Comparison of ENCODE assay signal across 34 cellular contexts in the genomic region with DNA sequence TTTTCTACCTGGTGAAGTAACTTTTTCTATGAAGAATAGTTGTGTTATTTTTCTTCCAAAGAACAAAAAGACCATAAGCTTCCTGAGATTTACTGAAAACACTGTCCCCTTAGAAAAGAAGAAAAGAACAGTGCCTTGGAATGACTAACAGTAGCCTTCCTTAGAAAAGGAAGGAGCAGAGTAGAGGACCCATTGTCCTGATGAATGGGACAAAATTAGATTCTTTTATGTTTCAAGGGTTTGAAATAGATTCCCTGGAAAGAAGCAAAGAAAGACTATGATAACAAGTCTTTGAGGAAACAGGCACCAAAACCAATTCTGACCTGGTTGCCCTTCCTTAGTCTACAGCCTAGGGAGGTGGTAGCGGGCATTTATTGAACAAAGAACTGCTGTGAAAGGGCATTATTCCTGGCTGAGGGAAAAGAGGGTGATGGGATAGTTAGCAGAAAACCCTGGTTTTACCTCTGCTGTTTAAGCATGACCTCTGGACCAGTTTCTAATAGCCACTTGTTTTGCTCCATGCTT.
"Had no signal": no experiment of that assay in that cellular context is flagged by ENCODE, and none has a peak within 500 bp of the region (broad histone marks: within the 10 kb centered on the region; RNA-seq: fewer than 3 reads in every experiment).

No MANE protein-coding gene starts in this region.

- H3K36me3 Mint-ChIP-seq: activated naive CD4-positive, alpha-beta T cell treated with anti-CD3 and anti-CD28 coated beads, Interleukin-2, amount 50 U/mL, for 72 hours; brain had no signal

- ATAC-seq: activated CD4-positive, alpha-beta T cell treated with anti-CD3 and anti-CD28 coated beads for 36 hours; activated CD4-positive, CD25-positive, alpha-beta regulatory T cell treated with anti-CD3 and anti-CD28 coated beads, Interleukin-2, amount 50 U/mL, for 24 hours; activated naive CD4-positive, alpha-beta T cell treated with anti-CD3 and anti-CD28 coated beads, Interleukin-2, amount 50 U/mL, for 72 hours; activated T-cell treated with anti-CD3 and anti-CD28 coated beads, Interleukin-2, amount 50 U/mL, for 4 hours; K562; PC-3 had no signal

- H3K4me3 Mint-ChIP-seq: activated CD4-positive, alpha-beta T cell treated with anti-CD3 and anti-CD28 coated beads for 36 hours; activated CD4-positive, alpha-beta T cell treated with anti-CD3 and anti-CD28 coated beads, Interleukin-2, amount 10 ng/mL, durations not matched to agents 7 days and 5 days; activated naive CD4-positive, alpha-beta T cell treated with anti-CD3 and anti-CD28 coated beads for 36 hours; activated T-cell treated with anti-CD3 and anti-CD28 coated beads, Interleukin-2, amount 50 U/mL, for 4 hours; activated T-helper 1 cell treated with anti-CD3 and anti-CD28 coated beads, Interleukin-12 subunit alpha, Interleukin-12 subunit beta, Interleukin-2, Interleukin-4 antibody, amounts not matched to agents 30 ng/mL and 10 ng/mL and 1 ng/mL, durations not matched to agents 14 hours and 24 hours and 36 hours; brain; T-helper 1 cell treated with Interleukin-12 subunit alpha and Interleukin-12 subunit beta and Interleukin-4 antibody, amounts not matched to agents 30 μg/mL and 1 μg/mL, for 36 hours; T-helper 2 cell treated with Interferon-gamma antibody and Interleukin-4, amounts not matched to agents 5 μg/mL and 100 μg/mL, for 36 hours had no signal

- H3K27me3 ChIP-seq: adrenal gland, Peyer's patch, SJSA1 had no signal

- H3K27ac ChIP-seq: adrenal gland, Peyer's patch, SJSA1 had no signal

- H3K4me1 ChIP-seq: adrenal gland, Peyer's patch, SJSA1 had no signal

- H3K4me3 ChIP-seq: adrenal gland, K562, Peyer's patch, SJSA1 had no signal

- H3K9me3 ChIP-seq: adrenal gland, Peyer's patch, SJSA1, SK-N-SH had no signal

- H3K36me3 ChIP-seq: adrenal gland, Peyer's patch, SJSA1 had no signal

- H3K27ac Mint-ChIP-seq: activated CD4-positive, alpha-beta T cell treated with anti-CD3 and anti-CD28 coated beads for 36 hours; activated CD4-positive, alpha-beta T cell treated with anti-CD3 and anti-CD28 coated beads, Interleukin-2, amount 10 ng/mL, durations not matched to agents 7 days and 5 days; activated naive CD4-positive, alpha-beta T cell treated with anti-CD3 and anti-CD28 coated beads for 36 hours; activated naive CD4-positive, alpha-beta T cell treated with anti-CD3 and anti-CD28 coated beads, Interleukin-2, amount 50 U/mL, for 72 hours; activated T-helper 1 cell treated with anti-CD3 and anti-CD28 coated beads, Interleukin-12 subunit alpha, Interleukin-12 subunit beta, Interleukin-2, Interleukin-4 antibody, amounts not matched to agents 30 ng/mL and 10 ng/mL and 1 ng/mL, durations not matched to agents 14 hours and 24 hours and 36 hours; brain; T-helper 1 cell treated with Interleukin-12 subunit alpha and Interleukin-12 subunit beta and Interleukin-4 antibody, amounts not matched to agents 30 μg/mL and 1 μg/mL, for 36 hours; T-helper 2 cell treated with Interferon-gamma antibody and Interleukin-4, amounts not matched to agents 5 μg/mL and 100 μg/mL, for 36 hours had no signal

- H3K4me1 Mint-ChIP-seq: activated CD4-positive, alpha-beta T cell treated with anti-CD3 and anti-CD28 coated beads for 36 hours; activated CD4-positive, alpha-beta T cell treated with anti-CD3 and anti-CD28 coated beads, Interleukin-2, amount 10 ng/mL, durations not matched to agents 7 days and 5 days; brain had no signal

- DNase-seq: activated CD4-positive, alpha-beta T cell treated with anti-CD3 and anti-CD28 coated beads for 36 hours; activated CD4-positive, alpha-beta T cell treated with anti-CD3 and anti-CD28 coated beads, Interleukin-2, amount 10 ng/mL, durations not matched to agents 7 days and 5 days; activated CD4-positive, alpha-beta T cell treated with anti-CD3 and anti-CD28 coated beads, Interleukin-2, amount 50 U/mL, for 48 hours; activated CD8-positive, alpha-beta memory T cell treated with anti-CD3 and anti-CD28 coated beads, Interleukin-2, amount 50 U/mL, for 4 hours; activated gamma-delta T cell treated with Interleukin-2 at 50 U/mL for 16 hours; activated naive CD4-positive, alpha-beta T cell treated with anti-CD3 and anti-CD28 coated beads for 36 hours; activated T-cell treated with anti-CD3 and anti-CD28 coated beads for 4 hours; activated T-cell treated with anti-CD3 and anti-CD28 coated beads, Interleukin-2, amount 50 U/mL, for 4 hours; adrenal gland; caudate nucleus; cerebellar nuclear complex; NCI-H1092 treated with DMSO at 0.1 percent for 48 hours; NCI-H1417; NCI-H1694; NCI-H2029; NCI-H2171 treated with DMSO at 0.1 percent for 48 hours; NCI-H226; NCI-H524 treated with DMSO at 0.1 percent for 48 hours; PC-3; Peyer's patch; RPMI8226; SHP77 treated with DMSO at 0.1 percent for 48 hours; SK-N-SH had no signal

- H3K4me2 ChIP-seq: SK-N-SH had no signal

- FAIRE-seq: astrocyte, bronchial epithelial cell, K562, TTC549 had no signal

- H3K9ac ChIP-seq: SK-N-SH had no signal

- H3K9me3 Mint-ChIP-seq: activated T-helper 1 cell treated with anti-CD3 and anti-CD28 coated beads, Interleukin-12 subunit alpha, Interleukin-12 subunit beta, Interleukin-2, Interleukin-4 antibody, amounts not matched to agents 30 ng/mL and 10 ng/mL and 1 ng/mL, durations not matched to agents 14 hours and 24 hours and 36 hours; T-helper 1 cell treated with Interleukin-12 subunit alpha and Interleukin-12 subunit beta and Interleukin-4 antibody, amounts not matched to agents 30 μg/mL and 1 μg/mL, for 36 hours had no signal

- H3K27me3 Mint-ChIP-seq: activated CD4-positive, alpha-beta T cell treated with anti-CD3 and anti-CD28 coated beads for 36 hours; activated CD4-positive, alpha-beta T cell treated with anti-CD3 and anti-CD28 coated beads, Interleukin-2, amount 10 ng/mL, durations not matched to agents 7 days and 5 days; brain had no signal
